ENCODE assay signal across 12 cellular contexts in the genomic region with DNA sequence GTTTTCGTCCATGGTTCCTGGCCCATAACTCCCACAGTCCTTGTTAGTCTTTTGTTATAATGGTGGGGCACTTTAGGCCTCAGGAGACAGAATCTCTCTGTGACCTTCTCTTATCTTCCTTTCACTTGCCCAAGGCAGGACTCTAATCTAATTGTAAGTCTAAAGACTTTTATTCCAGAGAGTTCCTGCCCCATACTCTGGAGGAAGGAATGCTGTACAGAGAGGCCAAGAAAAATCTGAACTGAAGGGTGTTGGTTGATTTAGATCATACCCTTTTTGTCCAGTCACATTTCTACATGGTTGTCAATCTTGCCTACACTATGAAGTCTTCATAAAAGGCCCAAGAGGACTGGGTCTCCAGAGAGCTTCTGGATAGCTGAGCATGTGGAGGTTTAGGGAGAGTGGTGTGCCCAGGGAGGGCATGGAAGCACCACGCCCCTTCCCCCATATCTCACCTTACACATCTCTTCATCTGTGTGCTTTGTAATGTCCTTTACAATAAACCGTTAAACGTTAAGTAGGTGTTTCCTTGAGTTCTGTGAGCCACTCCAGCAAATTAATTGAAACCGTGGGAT.
DNase-seq lines count a peak whose midpoint lies in the region; TF ChIP-seq lines count a peak whose summit lies in the region.
"Had no signal": no experiment of that assay in that cellular context is flagged by ENCODE, and none has a peak within 500 bp of the region (broad histone marks: within the 10 kb centered on the region; RNA-seq: fewer than 3 reads in every experiment).

No MANE protein-coding gene starts in this region.

- no peaks in the 10 kb centered on the region for H3K9me2 ChIP-seq in OCI-LY7 (ENCODE audit: insufficient read depth, low read length)

- H2AFZ ChIP-seq in OCI-LY7 (ENCODE audit: low read length): no peak overlapping the region
- H2AFZ ChIP-seq: GM23248 had no signal

- intact Hi-C loops in activated naive CD4-positive, alpha-beta T cell treated with anti-CD3 and anti-CD28 coated beads for 36 hours (cut with micrococcal nuclease): loop anchor here (2.0 kb wide), 1 partner anchor 39 kb away; no protein-coding TSS in a partner anchor
- intact Hi-C loops in OCI-LY7 (cut with micrococcal nuclease; ENCODE audit: unreplicated experiment): no loop called here
- intact Hi-C loops in posterior cingulate gyrus (cut with DNase I): no loop called here

- H3K36me3 ChIP-seq in OCI-LY7 (ENCODE audit: insufficient read depth, low read length): no peaks in the 10 kb centered on the region
- H3K36me3 ChIP-seq in stomach smooth muscle (ENCODE audit: control insufficient read depth in 2 of 2, insufficient read depth in 2 of 2, low read length in 2 of 2): no peaks in the 10 kb centered on the region

- peaks cover 14% of the 10 kb centered on the region; the same call in 1 of the 2 replicates for H4K20me1 ChIP-seq in OCI-LY7 (ENCODE audit: insufficient read depth, low read length)

- H3K4me3 ChIP-seq in OCI-LY7 (ENCODE audit: low read depth, low read length, poor library complexity, severe bottlenecking) (peak overlapping the region; percentile 23), stomach smooth muscle (ENCODE audit: low read length in 2 of 2) (no peak overlapping the region)
- H3K4me3 ChIP-seq: GM23248 had no signal

- H3K4me1 ChIP-seq in OCI-LY7 (ENCODE audit: insufficient read depth, low read length, poor library complexity, severe bottlenecking) (peaks cover 63% of the 10 kb centered on the region), stomach smooth muscle (ENCODE audit: control insufficient read depth, insufficient read depth, low read length) (peaks cover 20% of the 10 kb centered on the region)

- H3K27ac Mint-ChIP-seq in activated naive CD4-positive, alpha-beta T cell treated with anti-CD3 and anti-CD28 coated beads for 36 hours: peak overlapping the region; percentile 30
- H3K27ac Mint-ChIP-seq in immature natural killer cell: peak overlapping the region in 4 of 6 donors; percentile 7 to 73 (median 58)
- H3K27ac Mint-ChIP-seq: activated naive CD8-positive, alpha-beta T cell treated with anti-CD3 and anti-CD28 coated beads, Interleukin-2, amount 10 ng/mL, durations not matched to agents 7 days and 5 days had no signal

- H3K4me3 Mint-ChIP-seq in activated naive CD4-positive, alpha-beta T cell treated with anti-CD3 and anti-CD28 coated beads for 36 hours: no peak overlapping the region
- H3K4me3 Mint-ChIP-seq in immature natural killer cell: no peak overlapping the region
- H3K4me3 Mint-ChIP-seq: activated naive CD8-positive, alpha-beta T cell treated with anti-CD3 and anti-CD28 coated beads, Interleukin-2, amount 10 ng/mL, durations not matched to agents 7 days and 5 days had no signal

- peak overlapping the region; percentile 63 for H3K27ac ChIP-seq in OCI-LY7 (ENCODE audit: low read depth, low read length, poor library complexity, severe bottlenecking)
- H3K27ac ChIP-seq in stomach smooth muscle (ENCODE audit: low read length): peak overlapping the region; percentile 26
- H3K27ac ChIP-seq: GM23248 had no signal

- no TSS peak for BruUV-seq in OCI-LY7 (replicated peaks; lab: Mats Ljungman, UMichigan)

- H3K4me2 ChIP-seq in OCI-LY7 (ENCODE audit: low read length): peak overlapping the region; percentile 65

- CTCF ChIA-PET in activated naive CD4-positive, alpha-beta T cell treated with anti-CD3 and anti-CD28 coated beads for 36 hours (lab: Charles Lee): no interaction called here
- CTCF ChIA-PET in OCI-LY7 (lab: Charles Lee; ENCODE audit: unreplicated experiment): no interaction called here

- POLR2A ChIA-PET in OCI-LY7 (lab: Charles Lee): no interaction called here

- H3K36me3 Mint-ChIP-seq in activated naive CD4-positive, alpha-beta T cell treated with anti-CD3 and anti-CD28 coated beads for 36 hours (ENCODE audit: low read depth): peaks cover 8% of the 10 kb centered on the region
- no peaks in the 10 kb centered on the region for H3K36me3 Mint-ChIP-seq in immature natural killer cell

- no peaks in the 10 kb centered on the region for H3K27me3 Mint-ChIP-seq in activated naive CD4-positive, alpha-beta T cell treated with anti-CD3 and anti-CD28 coated beads for 36 hours (ENCODE audit: low read depth)
- peaks cover 0 to 2% (median 0%) of the 10 kb centered on the region in 3 donors for H3K27me3 Mint-ChIP-seq in immature natural killer cell (ENCODE audit: low read depth in 3 of 3)
- H3K27me3 Mint-ChIP-seq: activated naive CD8-positive, alpha-beta T cell treated with anti-CD3 and anti-CD28 coated beads, Interleukin-2, amount 10 ng/mL, durations not matched to agents 7 days and 5 days had no signal

- peaks cover 74% of the 10 kb centered on the region for H3K4me1 Mint-ChIP-seq in activated naive CD4-positive, alpha-beta T cell treated with anti-CD3 and anti-CD28 coated beads for 36 hours (ENCODE audit: low read depth)
- H3K4me1 Mint-ChIP-seq in immature natural killer cell: peaks cover 70 to 95% of the 10 kb centered on the region in 2 donors

- no peaks in the 10 kb centered on the region for H3K27me3 ChIP-seq in stomach smooth muscle (ENCODE audit: control insufficient read depth in 1 of 2, insufficient read depth in 2 of 2, low read length in 2 of 2)

- peaks cover 95% of the 10 kb centered on the region for H3K79me2 ChIP-seq in OCI-LY7 (ENCODE audit: insufficient read depth, low read depth, low read length)

- no peak for TF ChIP-seq CTCF in OCI-LY7 (conservative IDR thresholded peaks at IDR 0.05; ENCODE audit: low read length)

- H3K9me3 ChIP-seq in OCI-LY7 (ENCODE audit: low read length): no peaks in the 10 kb centered on the region
- no peaks in the 10 kb centered on the region for H3K9me3 ChIP-seq in stomach smooth muscle (ENCODE audit: control insufficient read depth in 2 of 2, low read length in 2 of 2)

- H3K9ac ChIP-seq in stomach smooth muscle (ENCODE audit: low read length in 2 of 2): no peak overlapping the region
- H3K9ac ChIP-seq: GM23248 had no signal

- H3K9me3 Mint-ChIP-seq in activated naive CD4-positive, alpha-beta T cell treated with anti-CD3 and anti-CD28 coated beads for 36 hours: no peaks in the 10 kb centered on the region
- H3K9me3 Mint-ChIP-seq in immature natural killer cell: no peaks in the 10 kb centered on the region
- H3K9me3 Mint-ChIP-seq: activated naive CD8-positive, alpha-beta T cell treated with anti-CD3 and anti-CD28 coated beads, Interleukin-2, amount 10 ng/mL, durations not matched to agents 7 days and 5 days had no signal

- no peak for DNase-seq in activated naive CD4-positive, alpha-beta T cell treated with anti-CD3 and anti-CD28 coated beads for 36 hours
- DNase-seq in activated naive CD4-positive, alpha-beta T cell treated with anti-CD3 and anti-CD28 coated beads, Interleukin-2, amount 50 U/mL, for 16 hours: no peak
- no peak for DNase-seq in OCI-LY7 (ENCODE audit: low spot score)
- DNase-seq in immature natural killer cell: no peak
- DNase-seq in SIG-M5 (lab: John Stamatoyannopoulos, UW): no peak
- DNase-seq in COR-L47 (lab: John Stamatoyannopoulos, UW): no peak
- no peak for DNase-seq in posterior cingulate gyrus
- DNase-seq: activated naive CD8-positive, alpha-beta T cell treated with anti-CD3 and anti-CD28 coated beads, Interleukin-2, amount 10 ng/mL, durations not matched to agents 7 days and 5 days; GM23248; NCI-H1092 treated with DMSO at 0.1 percent for 48 hours; NCI-H524 had no signal
